In genomic region chr6:43054206-43054943, GRCh38 we compare ENCODE assay signal across 1 cellular context.
TF ChIP-seq lines count a peak whose summit lies in the region.

No MANE protein-coding gene starts in this region.

TF ChIP-seq in IMR-90, 13 proteins besides CTCF, POLR2A, EP300 and RAD21 (continued from another document):
- TF ChIP-seq USF2 (IDR thresholded peaks at IDR 0.05; ENCODE audit: low read depth, low read length) = no peak
- TF ChIP-seq MAFK (IDR thresholded peaks at IDR 0.05; ENCODE audit: low read depth, low read length) = no peak
- no peak for TF ChIP-seq NFE2L2 (IDR thresholded peaks at IDR 0.05; ENCODE audit: low read depth, low read length)
- no peak for TF ChIP-seq CHD1 (IDR thresholded peaks at IDR 0.05; ENCODE audit: low read depth, low read length)
